ENCODE assay signal across 13 cellular contexts in the genomic region with DNA sequence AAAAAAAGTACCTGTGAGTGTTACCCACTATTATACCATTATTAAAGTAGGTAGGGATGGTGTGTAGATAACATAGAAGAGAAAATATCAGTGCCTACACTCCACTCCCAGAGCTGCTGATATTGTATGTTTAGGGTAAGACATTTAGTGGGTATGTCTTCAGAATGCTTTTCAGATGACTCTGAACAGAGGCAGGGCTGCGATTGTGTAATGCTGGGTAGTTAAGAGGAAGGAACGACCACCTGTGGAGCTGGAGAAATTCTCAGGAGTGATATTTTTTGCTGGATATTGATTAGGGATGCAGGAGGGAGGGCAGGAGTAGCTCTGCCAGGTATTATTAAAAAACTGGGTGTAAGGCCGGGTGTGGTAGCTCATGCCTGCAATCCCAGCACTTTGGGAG. TPM values are rescaled to one million over a fixed set of nuclear protein-coding genes. Genes with fewer than 3 reads are reported as not detected.
DNase-seq lines count a peak whose midpoint lies in the region; ATAC-seq and TF ChIP-seq lines count a peak whose summit lies in the region.
"Had no signal": no experiment of that assay in that cellular context is flagged by ENCODE, and none has a peak within 500 bp of the region (broad histone marks: within the 10 kb centered on the region; RNA-seq: fewer than 3 reads in every experiment).

No MANE protein-coding gene starts in this region.

- no peak for TF ChIP-seq EP300 in sigmoid colon (IDR thresholded peaks at IDR 0.05)

- TF ChIP-seq CTCF in Caco-2 (IDR thresholded peaks at IDR 0.05; ENCODE audit: insufficient read depth in 1 of 2, low read depth in 1 of 2, low read length in 1 of 2, severe bottlenecking in 1 of 2, unreplicated experiment in 1 of 2) (no peak), astrocyte of the spinal cord (IDR thresholded peaks at IDR 0.05; ENCODE audit: low read depth, low read length) (no peak), sigmoid colon (IDR thresholded peaks at IDR 0.05) (no peak), prostate gland (IDR thresholded peaks at IDR 0.05) (no peak)

- no peaks in the 10 kb centered on the region for H3K9me3 Mint-ChIP-seq in Caco-2 (ENCODE audit: unreplicated experiment)

- BruUV-seq in Caco-2 (replicated peaks; lab: Mats Ljungman, UMichigan) = no TSS peak

- POLR2A ChIA-PET in Caco-2 (lab: Charles Lee) = interaction anchor here (1.6 kb wide), 1 partner anchor 12 kb away, joined by 6 read pairs; no protein-coding TSS in a partner anchor

- H3K79me2 ChIP-seq in mesendoderm (ENCODE audit: control insufficient read depth, insufficient read depth, low read length) = peaks cover 21% of the 10 kb centered on the region

- H3K27ac ChIP-seq in mesendoderm (ENCODE audit: low read depth, low read length) (no peak overlapping the region), sigmoid colon (no peak overlapping the region), prostate gland (no peak overlapping the region)
- H3K27ac ChIP-seq: gastroesophageal sphincter had no signal

- H4K8ac ChIP-seq in mesendoderm (ENCODE audit: low read depth, low read length) = no peak overlapping the region

- no peak overlapping the region for H3K4me3 ChIP-seq in Caco-2 (ENCODE audit: low read depth, low read length)
- H3K4me3 ChIP-seq in astrocyte of the spinal cord (ENCODE audit: low read depth, low read length) = no peak overlapping the region
- no peak overlapping the region for H3K4me3 ChIP-seq in mesendoderm (ENCODE audit: low read length)
- H3K4me3 ChIP-seq in sigmoid colon = no peak overlapping the region
- H3K4me3 ChIP-seq in prostate gland = no peak overlapping the region
- H3K4me3 ChIP-seq: gastroesophageal sphincter had no signal

- H3K4ac ChIP-seq in mesendoderm (ENCODE audit: low read depth, low read length) = no peak overlapping the region

- peaks cover 12% of the 10 kb centered on the region for H3K79me1 ChIP-seq in mesendoderm (ENCODE audit: low read length)

- peaks cover 54% of the 10 kb centered on the region for H3K36me3 Mint-ChIP-seq in Caco-2 (ENCODE audit: insufficient read depth, unreplicated experiment)

- H3K9ac ChIP-seq in mesendoderm (ENCODE audit: low read length) = no peak overlapping the region

- no peak overlapping the region for H4K5ac ChIP-seq in mesendoderm (ENCODE audit: low read length)

- H3K4me1 ChIP-seq in Caco-2 = peaks cover 24% of the 10 kb centered on the region
- H3K4me1 ChIP-seq in mesendoderm (ENCODE audit: control insufficient read depth, low read depth, low read length) = peaks cover 5% of the 10 kb centered on the region
- peaks cover 0 to 37% (median 31%) of the 10 kb centered on the region in 4 donors for H3K4me1 ChIP-seq in sigmoid colon
- H3K4me1 ChIP-seq in prostate gland (replicated peaks) = peaks cover 10% of the 10 kb centered on the region

- no peak overlapping the region for H3K18ac ChIP-seq in mesendoderm (ENCODE audit: low read length)

- no peak for ATAC-seq in GM19463 (IDR thresholded peaks at IDR 0.05; ENCODE audit: unreplicated experiment)
- ATAC-seq: gastroesophageal sphincter, GM12878 had no signal

- H3K4me3 Mint-ChIP-seq in Caco-2 (ENCODE audit: unreplicated experiment) = peak overlapping the region; percentile 42

- in situ Hi-C loops in astrocyte of the spinal cord (cut with HindIII; ENCODE audit: low sequenced_read_pairs) = no loop called here

- no peaks in the 10 kb centered on the region for H3K27me3 Mint-ChIP-seq in Caco-2 (ENCODE audit: insufficient read depth, unreplicated experiment)

- no peak overlapping the region for H3K4me2 ChIP-seq in mesendoderm (ENCODE audit: low read length)

- H3K23ac ChIP-seq in mesendoderm (ENCODE audit: low read length) = no peak overlapping the region

- no peak overlapping the region for H3K56ac ChIP-seq in mesendoderm (ENCODE audit: low read length)

- H3K4me1 Mint-ChIP-seq in Caco-2 (ENCODE audit: low read depth, unreplicated experiment) = peaks cover 31% of the 10 kb centered on the region

- H2BK15ac ChIP-seq in mesendoderm (replicated peaks; ENCODE audit: low read depth) = no peak overlapping the region

- no CpG with 5 or more reads among the region's 3 CpGs for WGBS in mesendoderm (ENCODE audit: extremely low coverage, insufficient coverage, low lambda C conversion rate)
- WGBS in sigmoid colon, 2 donors = 77 to 89% methylated on average over 3 of the region's 3 CpGs
- WGBS in prostate gland = 91% methylated on average over 3 of the region's 3 CpGs

- H3K9me3 ChIP-seq in Caco-2 (no peaks in the 10 kb centered on the region), sigmoid colon (no peaks in the 10 kb centered on the region), prostate gland (no peaks in the 10 kb centered on the region)
- H3K9me3 ChIP-seq: gastroesophageal sphincter had no signal

- no peaks in the 10 kb centered on the region for H3K27me3 ChIP-seq in Caco-2 (replicated peaks; ENCODE audit: control insufficient read depth, insufficient read depth, low read length)
- no peaks in the 10 kb centered on the region for H3K27me3 ChIP-seq in mesendoderm (ENCODE audit: insufficient read depth, low read length, poor library complexity)
- no peaks in the 10 kb centered on the region for H3K27me3 ChIP-seq in sigmoid colon
- H3K27me3 ChIP-seq in prostate gland (replicated peaks; ENCODE audit: insufficient read depth) = no peaks in the 10 kb centered on the region
- H3K27me3 ChIP-seq: gastroesophageal sphincter had no signal

- H3K36me3 ChIP-seq in Caco-2 (ENCODE audit: control insufficient read depth, insufficient read depth, low read length) = peaks cover 4% of the 10 kb centered on the region
- no peaks in the 10 kb centered on the region for H3K36me3 ChIP-seq in mesendoderm (ENCODE audit: control insufficient read depth, insufficient read depth, low read length)
- peaks cover 0 to 24% (median 8%) of the 10 kb centered on the region in 4 donors for H3K36me3 ChIP-seq in sigmoid colon
- H3K36me3 ChIP-seq in prostate gland = no peaks in the 10 kb centered on the region

- no peak overlapping the region for H2BK120ac ChIP-seq in mesendoderm (ENCODE audit: low read depth, low read length)

- TF ChIP-seq POLR2A in sigmoid colon (IDR thresholded peaks at IDR 0.05) = no peak
- TF ChIP-seq POLR2A in prostate gland (IDR thresholded peaks at IDR 0.05) = no peak

- CTCF ChIA-PET in Caco-2 (lab: Charles Lee) = interaction anchor here (1.5 kb wide), 1 partner anchor 12 kb away, joined by 4 read pairs; no protein-coding TSS in a partner anchor

- DNase-seq in Caco-2 (no peak), HS-5 (ENCODE audit: low read depth) (peak; percentile 72), astrocyte of the spinal cord (ENCODE audit: low read depth, low spot score) (peak; percentile 30), mesendoderm (peak; percentile 57), sigmoid colon (no peak), retina (no peak), prostate gland (ENCODE audit: low spot score) (no peak)
- DNase-seq: DMS 273 treated with DMSO at 0.1 percent for 48 hours, NCI-H2171 treated with DMSO at 0.1 percent for 48 hours, substantia nigra had no signal

- H3K27ac Mint-ChIP-seq in Caco-2 (ENCODE audit: unreplicated experiment) = peak overlapping the region; percentile 11

- intact Hi-C loops in Caco-2 (cut with micrococcal nuclease; ENCODE audit: unreplicated experiment) = no loop called here
- intact Hi-C loops in sigmoid colon (cut with DNase I) = loop anchor here (10.0 kb wide), 1 partner anchor 1921 kb away; the partner anchor contains the start of genes EIF5B and TXNDC9
- intact Hi-C loops in prostate gland (cut with DNase I) = no loop called here

- H2AK5ac ChIP-seq in mesendoderm (ENCODE audit: low read length) = no peak overlapping the region

- H2BK5ac ChIP-seq in mesendoderm (ENCODE audit: low read length) = no peak overlapping the region

RNA-seq across cellular contexts. Expression of gene CNOT11, which starts 2.8 kb away (rescaled TPM):
- 110 and 120 TPM in 2 replicates for total RNA-seq in Caco-2 (2022)
- polyA plus RNA-seq in mesendoderm (2013, experiment 1 of 2) = 46.0 TPM
- 47.2 TPM for polyA plus RNA-seq in mesendoderm (2013, experiment 2 of 2)
- 10 to 100 TPM; 21.4 to 27.4 (median 22.1) TPM for total RNA-seq in sigmoid colon
- 10 to 100 TPM; 22.8 to 33.7 (median 27.5) TPM for polyA plus RNA-seq in sigmoid colon
- 10 to 100 TPM; 41.0 to 41.4 TPM for total RNA-seq in prostate gland

RNA-seq across cellular contexts. Expression of gene RNF149, which starts 53.0 kb away (rescaled TPM):
- total RNA-seq in Caco-2 (2022) = 96.8 and 101 TPM in 2 replicates
- polyA plus RNA-seq in mesendoderm (2013, experiment 1 of 2) = 11.3 TPM
- polyA plus RNA-seq in mesendoderm (2013, experiment 2 of 2) = 11.5 TPM
- 10 to 100 TPM; 40.0 to 65.4 (median 56.5) TPM for total RNA-seq in sigmoid colon
- polyA plus RNA-seq in sigmoid colon = 10 to 100 TPM; 11.4 to 29.5 (median 20.8) TPM
- total RNA-seq in prostate gland = 10 to 100 TPM; 57.2 to 75.4 TPM

Comparison
In these comparisons a context has a peak if more than half of its experiments do, and no peak if none do; other contexts are left out.
1. DNase-seq: peak in HS-5 (single experiment), astrocyte of the spinal cord (single experiment) and mesendoderm (single experiment); none in Caco-2 (0 of 2), sigmoid colon (single experiment), retina (single experiment) and prostate gland (single experiment).